1 cellular context compared by ENCODE assay signal in the genomic region with DNA sequence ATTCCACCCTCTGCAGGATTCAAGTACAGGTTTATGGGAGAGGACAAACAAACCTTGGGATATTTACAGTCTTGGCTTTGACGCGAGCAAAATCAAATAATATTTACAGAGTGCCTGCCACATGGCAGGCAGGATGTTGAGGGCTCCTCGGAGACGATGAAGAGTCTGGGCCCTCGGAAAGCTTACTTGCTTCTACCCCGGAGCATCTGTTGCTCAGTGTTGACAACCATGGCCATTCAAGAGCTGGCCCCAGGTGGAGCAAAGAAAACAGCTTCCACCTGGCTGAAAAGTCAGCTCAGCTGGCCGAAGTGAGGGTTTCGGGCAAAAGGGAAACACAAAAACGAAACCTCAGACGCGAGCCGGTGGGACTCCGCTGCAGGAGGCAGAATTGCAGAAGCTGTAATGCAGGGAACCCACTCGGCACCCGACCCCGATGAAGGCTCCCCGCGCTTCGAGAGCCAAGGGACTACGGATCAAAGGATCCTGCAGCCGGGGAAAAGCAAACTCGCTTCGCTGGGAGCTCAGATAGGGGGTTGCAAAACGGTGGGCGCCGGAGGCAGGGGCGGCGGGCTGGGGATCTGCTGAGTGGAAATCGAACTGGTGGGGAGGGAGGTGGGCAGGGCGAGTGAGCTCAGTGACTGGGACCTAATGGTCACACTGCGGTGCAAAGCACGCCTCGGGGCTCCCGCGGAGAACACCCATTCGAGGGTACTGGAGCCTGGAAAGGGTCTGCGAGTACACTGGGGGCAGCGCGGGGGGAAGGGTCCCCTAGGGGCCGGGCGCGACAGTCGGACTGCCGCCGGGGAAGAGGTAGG.
A peak's percentile ranks its signal among the peaks of the same experiment; 100 is the strongest.
TF ChIP-seq lines count a peak whose summit lies in the region.

No MANE protein-coding gene starts in this region.

TF ChIP-seq in HEK293, 187 proteins besides CTCF, POLR2A, EP300 and RAD21 (continued from another document and continues in another):
- no peak for TF ChIP-seq ZSCAN18 (tag by site-specific recombination; IDR thresholded peaks at IDR 0.05)
- no peak for TF ChIP-seq ZBTB21 (tag by site-specific recombination; IDR thresholded peaks at IDR 0.05)
- TF ChIP-seq ZNF707 (tag by site-specific recombination; IDR thresholded peaks at IDR 0.05), result no peak
- TF ChIP-seq SETDB1 (IDR thresholded peaks at IDR 0.05; ENCODE audit: insufficient read length, low read length), result no peak
- TF ChIP-seq ZNF530 (tag by site-specific recombination; IDR thresholded peaks at IDR 0.05; ENCODE audit: low read depth), result no peak
- TF ChIP-seq ZNF658 (tag by site-specific recombination; IDR thresholded peaks at IDR 0.05), result no peak
- TF ChIP-seq HOXC10 (CRISPR knock-in tag; IDR thresholded peaks at IDR 0.05), result no peak
- no peak for TF ChIP-seq ZNF23 (tag by site-specific recombination; IDR thresholded peaks at IDR 0.05; ENCODE audit: borderline replicate concordance)
- TF ChIP-seq ZBTB20 (tag by site-specific recombination; IDR thresholded peaks at IDR 0.05), result peak; percentile 59; the same call in 1 of the 2 replicates
- TF ChIP-seq ZNF670 (tag by site-specific recombination; IDR thresholded peaks at IDR 0.05; ENCODE audit: low read depth), result no peak
- TF ChIP-seq ZNF169 (tag by site-specific recombination; IDR thresholded peaks at IDR 0.05), result no peak
- TF ChIP-seq YY2 (tag by site-specific recombination; IDR thresholded peaks at IDR 0.05), result no peak
- no peak for TF ChIP-seq ZNF311 (tag by site-specific recombination; IDR thresholded peaks at IDR 0.05; ENCODE audit: borderline replicate concordance)
- TF ChIP-seq OVOL3 (tag by site-specific recombination; IDR thresholded peaks at IDR 0.05), result no peak
- no peak for TF ChIP-seq ZNF138 (tag by site-specific recombination; IDR thresholded peaks at IDR 0.05; ENCODE audit: borderline replicate concordance)
- peak; percentile 44 for TF ChIP-seq SP2 (tag by site-specific recombination; IDR thresholded peaks at IDR 0.05)
- no peak for TF ChIP-seq ZNF645 (tag by site-specific recombination; IDR thresholded peaks at IDR 0.05)
- TF ChIP-seq ZNF274 (IDR thresholded peaks at IDR 0.05; ENCODE audit: low read length), result no peak
- TF ChIP-seq ZNF274 (tag by site-specific recombination; IDR thresholded peaks at IDR 0.05; ENCODE audit: borderline replicate concordance), result no peak
- TF ChIP-seq ZNF155 (tag by site-specific recombination; IDR thresholded peaks at IDR 0.05), result no peak
- TF ChIP-seq HOXD13 (CRISPR knock-in tag; IDR thresholded peaks at IDR 0.05; ENCODE audit: borderline replicate concordance), result no peak
- TF ChIP-seq, protein P1, sequence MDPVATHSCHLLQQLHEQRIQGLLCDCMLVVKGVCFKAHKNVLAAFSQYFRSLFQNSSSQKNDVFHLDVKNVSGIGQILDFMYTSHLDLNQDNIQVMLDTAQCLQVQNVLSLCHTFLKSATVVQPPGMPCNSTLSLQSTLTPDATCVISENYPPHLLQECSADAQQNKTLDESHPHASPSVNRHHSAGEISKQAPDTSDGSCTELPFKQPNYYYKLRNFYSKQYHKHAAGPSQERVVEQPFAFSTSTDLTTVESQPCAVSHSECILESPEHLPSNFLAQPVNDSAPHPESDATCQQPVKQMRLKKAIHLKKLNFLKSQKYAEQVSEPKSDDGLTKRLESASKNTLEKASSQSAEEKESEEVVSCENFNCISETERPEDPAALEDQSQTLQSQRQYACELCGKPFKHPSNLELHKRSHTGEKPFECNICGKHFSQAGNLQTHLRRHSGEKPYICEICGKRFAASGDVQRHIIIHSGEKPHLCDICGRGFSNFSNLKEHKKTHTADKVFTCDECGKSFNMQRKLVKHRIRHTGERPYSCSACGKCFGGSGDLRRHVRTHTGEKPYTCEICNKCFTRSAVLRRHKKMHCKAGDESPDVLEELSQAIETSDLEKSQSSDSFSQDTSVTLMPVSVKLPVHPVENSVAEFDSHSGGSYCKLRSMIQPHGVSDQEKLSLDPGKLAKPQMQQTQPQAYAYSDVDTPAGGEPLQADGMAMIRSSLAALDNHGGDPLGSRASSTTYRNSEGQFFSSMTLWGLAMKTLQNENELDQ (tag by site-specific recombination; IDR thresholded peaks at IDR 0.05; ENCODE audit: low read depth), result no peak
- TF ChIP-seq, protein P2, sequence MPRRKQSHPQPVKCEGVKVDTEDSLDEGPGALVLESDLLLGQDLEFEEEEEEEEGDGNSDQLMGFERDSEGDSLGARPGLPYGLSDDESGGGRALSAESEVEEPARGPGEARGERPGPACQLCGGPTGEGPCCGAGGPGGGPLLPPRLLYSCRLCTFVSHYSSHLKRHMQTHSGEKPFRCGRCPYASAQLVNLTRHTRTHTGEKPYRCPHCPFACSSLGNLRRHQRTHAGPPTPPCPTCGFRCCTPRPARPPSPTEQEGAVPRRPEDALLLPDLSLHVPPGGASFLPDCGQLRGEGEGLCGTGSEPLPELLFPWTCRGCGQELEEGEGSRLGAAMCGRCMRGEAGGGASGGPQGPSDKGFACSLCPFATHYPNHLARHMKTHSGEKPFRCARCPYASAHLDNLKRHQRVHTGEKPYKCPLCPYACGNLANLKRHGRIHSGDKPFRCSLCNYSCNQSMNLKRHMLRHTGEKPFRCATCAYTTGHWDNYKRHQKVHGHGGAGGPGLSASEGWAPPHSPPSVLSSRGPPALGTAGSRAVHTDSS (tag by site-specific recombination; IDR thresholded peaks at IDR 0.05), result peak; percentile 69
- no peak for TF ChIP-seq REPIN1 (tag by site-specific recombination; IDR thresholded peaks at IDR 0.05; ENCODE audit: low read depth)
- no peak for TF ChIP-seq REST (tag by site-specific recombination; IDR thresholded peaks at IDR 0.05)
- no peak for TF ChIP-seq ZNF623 (tag by site-specific recombination; IDR thresholded peaks at IDR 0.05)
- no peak for TF ChIP-seq ZNF654 (tag by site-specific recombination; IDR thresholded peaks at IDR 0.05; ENCODE audit: low read depth)
- TF ChIP-seq ZNF830 (tag by site-specific recombination; IDR thresholded peaks at IDR 0.05; ENCODE audit: low read depth), result no peak
- no peak for TF ChIP-seq KLF10 (tag by site-specific recombination; IDR thresholded peaks at IDR 0.05)
- TF ChIP-seq ZNF175 (tag by site-specific recombination; IDR thresholded peaks at IDR 0.05), result no peak
- TF ChIP-seq ZSCAN5A (tag by site-specific recombination; IDR thresholded peaks at IDR 0.05), result no peak
- TF ChIP-seq ZNF585B (tag by site-specific recombination; IDR thresholded peaks at IDR 0.05), result no peak
- TF ChIP-seq ZNF776 (tag by site-specific recombination; IDR thresholded peaks at IDR 0.05; ENCODE audit: borderline replicate concordance), result no peak
- 0 out of 2 replicates have a peak, but pooled peaks have one; percentile 9 for TF ChIP-seq ZNF423 (tag by site-specific recombination; IDR thresholded peaks at IDR 0.05)
- no peak for TF ChIP-seq MZF1 (tag by site-specific recombination; IDR thresholded peaks at IDR 0.05; ENCODE audit: borderline replicate concordance)
- no peak for TF ChIP-seq ZNF664 (tag by site-specific recombination; IDR thresholded peaks at IDR 0.05)
- TF ChIP-seq HOXA7 (CRISPR knock-in tag; IDR thresholded peaks at IDR 0.05; ENCODE audit: borderline replicate concordance), result no peak
- no peak for TF ChIP-seq ZBTB26 (tag by site-specific recombination; optimal IDR thresholded peaks at IDR 0.05)
- TF ChIP-seq, protein P3, sequence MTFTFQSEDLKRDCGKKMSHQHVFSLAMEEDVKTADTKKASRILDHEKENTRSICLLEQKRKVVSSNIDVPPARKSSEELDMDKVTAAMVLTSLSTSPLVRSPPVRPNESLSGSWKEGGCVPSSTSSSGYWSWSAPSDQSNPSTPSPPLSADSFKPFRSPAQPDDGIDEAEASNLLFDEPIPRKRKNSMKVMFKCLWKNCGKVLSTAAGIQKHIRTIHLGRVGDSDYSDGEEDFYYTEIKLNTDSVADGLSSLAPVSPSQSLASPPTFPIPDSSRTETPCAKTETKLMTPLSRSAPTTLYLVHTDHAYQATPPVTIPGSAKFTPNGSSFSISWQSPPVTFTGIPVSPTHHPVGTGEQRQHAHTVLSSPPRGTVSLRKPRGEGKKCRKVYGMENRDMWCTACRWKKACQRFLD (tag by site-specific recombination; IDR thresholded peaks at IDR 0.05), result no peak
- TF ChIP-seq, protein P4, sequence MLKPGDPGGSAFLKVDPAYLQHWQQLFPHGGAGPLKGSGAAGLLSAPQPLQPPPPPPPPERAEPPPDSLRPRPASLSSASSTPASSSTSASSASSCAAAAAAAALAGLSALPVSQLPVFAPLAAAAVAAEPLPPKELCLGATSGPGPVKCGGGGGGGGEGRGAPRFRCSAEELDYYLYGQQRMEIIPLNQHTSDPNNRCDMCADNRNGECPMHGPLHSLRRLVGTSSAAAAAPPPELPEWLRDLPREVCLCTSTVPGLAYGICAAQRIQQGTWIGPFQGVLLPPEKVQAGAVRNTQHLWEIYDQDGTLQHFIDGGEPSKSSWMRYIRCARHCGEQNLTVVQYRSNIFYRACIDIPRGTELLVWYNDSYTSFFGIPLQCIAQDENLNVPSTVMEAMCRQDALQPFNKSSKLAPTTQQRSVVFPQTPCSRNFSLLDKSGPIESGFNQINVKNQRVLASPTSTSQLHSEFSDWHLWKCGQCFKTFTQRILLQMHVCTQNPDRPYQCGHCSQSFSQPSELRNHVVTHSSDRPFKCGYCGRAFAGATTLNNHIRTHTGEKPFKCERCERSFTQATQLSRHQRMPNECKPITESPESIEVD (tag by site-specific recombination; IDR thresholded peaks at IDR 0.05), result no peak
- TF ChIP-seq ZNF18 (tag by site-specific recombination; IDR thresholded peaks at IDR 0.05), result no peak
